In the genomic region with DNA sequence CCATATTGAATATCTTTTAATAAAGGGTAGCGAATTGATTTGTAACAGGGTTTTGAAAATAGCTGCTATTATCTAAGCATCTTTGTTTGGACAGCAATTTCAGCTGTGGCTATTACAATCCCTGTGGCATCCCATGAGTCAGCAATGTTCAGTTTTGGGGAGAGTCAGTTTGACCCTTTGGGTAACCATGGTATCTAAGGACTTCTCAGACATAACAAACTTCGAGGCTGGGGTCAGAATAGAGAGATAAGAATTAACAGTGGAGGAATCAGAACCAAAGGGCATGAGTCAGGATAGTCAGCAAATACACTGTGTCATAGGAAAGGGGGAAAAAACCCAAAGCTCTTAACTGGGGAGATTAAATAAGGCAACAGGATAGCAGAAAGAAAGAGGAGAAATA, we compare ENCODE assay signal across 1 cellular context.
TF ChIP-seq lines count a peak whose summit lies in the region.

No MANE protein-coding gene starts in this region.

TF ChIP-seq in IMR-90, 13 proteins besides CTCF, POLR2A, EP300 and RAD21:
- TF ChIP-seq, protein P1, sequence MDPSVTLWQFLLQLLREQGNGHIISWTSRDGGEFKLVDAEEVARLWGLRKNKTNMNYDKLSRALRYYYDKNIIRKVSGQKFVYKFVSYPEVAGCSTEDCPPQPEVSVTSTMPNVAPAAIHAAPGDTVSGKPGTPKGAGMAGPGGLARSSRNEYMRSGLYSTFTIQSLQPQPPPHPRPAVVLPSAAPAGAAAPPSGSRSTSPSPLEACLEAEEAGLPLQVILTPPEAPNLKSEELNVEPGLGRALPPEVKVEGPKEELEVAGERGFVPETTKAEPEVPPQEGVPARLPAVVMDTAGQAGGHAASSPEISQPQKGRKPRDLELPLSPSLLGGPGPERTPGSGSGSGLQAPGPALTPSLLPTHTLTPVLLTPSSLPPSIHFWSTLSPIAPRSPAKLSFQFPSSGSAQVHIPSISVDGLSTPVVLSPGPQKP (IDR thresholded peaks at IDR 0.05; ENCODE audit: borderline replicate concordance, low read depth, low read length), result no peak
- TF ChIP-seq MAFK (IDR thresholded peaks at IDR 0.05; ENCODE audit: low read depth, low read length) (peak; percentile 89), MAZ (IDR thresholded peaks at IDR 0.05; ENCODE audit: borderline replicate concordance, low read depth, low read length) (no peak), CHD1 (IDR thresholded peaks at IDR 0.05; ENCODE audit: low read depth, low read length) (no peak), RFX5 (IDR thresholded peaks at IDR 0.05; ENCODE audit: low read depth, low read length) (no peak), MXI1 (IDR thresholded peaks at IDR 0.05; ENCODE audit: borderline replicate concordance, low read depth, low read length) (no peak), NFE2L2 (IDR thresholded peaks at IDR 0.05; ENCODE audit: low read depth, low read length) (peak; percentile 86), SMC3 (IDR thresholded peaks at IDR 0.05; ENCODE audit: low read depth, low read length) (no peak), CEBPB (IDR thresholded peaks at IDR 0.05; ENCODE audit: low read depth, low read length) (no peak), RCOR1 (IDR thresholded peaks at IDR 0.05; ENCODE audit: insufficient replicate concordance, low read length) (no peak), BHLHE40 (IDR thresholded peaks at IDR 0.05; ENCODE audit: low read depth, low read length) (0 out of 2 replicates have a peak, but pooled peaks have one; percentile 6), FOS (IDR thresholded peaks at IDR 0.05; ENCODE audit: low read depth, low read length) (peak; percentile 85)
- TF ChIP-seq, protein P2, sequence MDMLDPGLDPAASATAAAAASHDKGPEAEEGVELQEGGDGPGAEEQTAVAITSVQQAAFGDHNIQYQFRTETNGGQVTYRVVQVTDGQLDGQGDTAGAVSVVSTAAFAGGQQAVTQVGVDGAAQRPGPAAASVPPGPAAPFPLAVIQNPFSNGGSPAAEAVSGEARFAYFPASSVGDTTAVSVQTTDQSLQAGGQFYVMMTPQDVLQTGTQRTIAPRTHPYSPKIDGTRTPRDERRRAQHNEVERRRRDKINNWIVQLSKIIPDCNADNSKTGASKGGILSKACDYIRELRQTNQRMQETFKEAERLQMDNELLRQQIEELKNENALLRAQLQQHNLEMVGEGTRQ (IDR thresholded peaks at IDR 0.05; ENCODE audit: low read depth, low read length), result no peak
